20 cellular contexts compared by ENCODE assay signal in genomic region chr15:85452436-85452835, GRCh38.
DNase-seq lines count a peak whose midpoint lies in the region; ATAC-seq and TF ChIP-seq lines count a peak whose summit lies in the region.
"Had no signal": no experiment of that assay in that cellular context is flagged by ENCODE, and none has a peak within 500 bp of the region (broad histone marks: within the 10 kb centered on the region; RNA-seq: fewer than 3 reads in every experiment).

No MANE protein-coding gene starts in this region.

- H3K36me3 Mint-ChIP-seq in CD8-positive, alpha-beta T cell, result peaks cover 26% of the 10 kb centered on the region
- no peaks in the 10 kb centered on the region for H3K36me3 Mint-ChIP-seq in T-helper 17 cell (ENCODE audit: low read depth)
- peaks cover 16 to 42% (median 31%) of the 10 kb centered on the region in 5 donors for H3K36me3 Mint-ChIP-seq in naive thymus-derived CD4-positive, alpha-beta T cell

- H3K27me3 ChIP-seq in CD8-positive, alpha-beta T cell (ENCODE audit: insufficient read depth, low read length), result no peaks in the 10 kb centered on the region
- H3K27me3 ChIP-seq in naive thymus-derived CD4-positive, alpha-beta T cell (ENCODE audit: control insufficient read depth in 2 of 2, insufficient read depth in 2 of 2, low read length in 2 of 2), result no peaks in the 10 kb centered on the region
- H3K27me3 ChIP-seq: MG63 had no signal

- ATAC-seq in CD8-positive, alpha-beta T cell, result no peak
- peak; percentile 35 for ATAC-seq in GM19023 (IDR thresholded peaks at IDR 0.05; ENCODE audit: unreplicated experiment)
- ATAC-seq in T-helper 17 cell, result no peak
- no peak for ATAC-seq in naive thymus-derived CD4-positive, alpha-beta T cell
- ATAC-seq: activated CD4-positive, CD25-positive, alpha-beta regulatory T cell treated with anti-CD3 and anti-CD28 coated beads, Interleukin-2, amount 50 U/mL, for 24 hours had no signal

- no peak overlapping the region for H3K4me3 Mint-ChIP-seq in CD8-positive, alpha-beta T cell
- H3K4me3 Mint-ChIP-seq in T-helper 17 cell, result no peak overlapping the region
- peak overlapping the region in 2 of 10 donors; percentile 24 to 39 for H3K4me3 Mint-ChIP-seq in naive thymus-derived CD4-positive, alpha-beta T cell
- H3K4me3 Mint-ChIP-seq: CD14-positive monocyte had no signal

- POLR2A ChIA-PET in CD8-positive, alpha-beta T cell (lab: Charles Lee), result interaction anchor here (1.2 kb wide), 1 partner anchor 11 kb away, joined by 3 read pairs; no protein-coding TSS in a partner anchor
- POLR2A ChIA-PET in naive thymus-derived CD4-positive, alpha-beta T cell (lab: Charles Lee), result no interaction called here

- H3K4me1 ChIP-seq in CD8-positive, alpha-beta T cell (ENCODE audit: insufficient read depth, low read length), result peaks cover 13% of the 10 kb centered on the region
- peaks cover 0 to 3% of the 10 kb centered on the region in 2 donors for H3K4me1 ChIP-seq in naive thymus-derived CD4-positive, alpha-beta T cell (ENCODE audit: control insufficient read depth in 2 of 2, insufficient read depth in 2 of 2, low read length in 2 of 2)

- peaks cover 66% of the 10 kb centered on the region for H3K4me1 Mint-ChIP-seq in CD8-positive, alpha-beta T cell (ENCODE audit: low read depth)
- peaks cover 39% of the 10 kb centered on the region for H3K4me1 Mint-ChIP-seq in T-helper 17 cell
- H3K4me1 Mint-ChIP-seq in naive thymus-derived CD4-positive, alpha-beta T cell, result peaks cover 21 to 84% (median 68%) of the 10 kb centered on the region in 7 donors

- H3K9me3 ChIP-seq in CD8-positive, alpha-beta T cell (ENCODE audit: low read length), result peaks cover 4% of the 10 kb centered on the region
- H3K9me3 ChIP-seq in T-helper 17 cell (ENCODE audit: control insufficient read depth, low read length, poor library complexity, severe bottlenecking), result no peaks in the 10 kb centered on the region
- peaks cover 0 to 18% (median 0%) of the 10 kb centered on the region in 3 experiments for H3K9me3 ChIP-seq in naive thymus-derived CD4-positive, alpha-beta T cell (ENCODE audit: control insufficient read depth in 2 of 3, low read length in 3 of 3)

- no peaks in the 10 kb centered on the region for H3K27me3 Mint-ChIP-seq in CD8-positive, alpha-beta T cell (ENCODE audit: low read depth)
- no peaks in the 10 kb centered on the region for H3K27me3 Mint-ChIP-seq in T-helper 17 cell
- no peaks in the 10 kb centered on the region for H3K27me3 Mint-ChIP-seq in naive thymus-derived CD4-positive, alpha-beta T cell

- peak overlapping the region; percentile 19 for H3K27ac Mint-ChIP-seq in CD8-positive, alpha-beta T cell
- peak overlapping the region; percentile 44 for H3K27ac Mint-ChIP-seq in T-helper 17 cell
- H3K27ac Mint-ChIP-seq in naive thymus-derived CD4-positive, alpha-beta T cell, result peak overlapping the region in 3 of 9 donors; percentile 4 to 62 (median 39)

- DNase-seq in CD8-positive, alpha-beta T cell, result no peak
- DNase-seq in T-helper 17 cell (no peak), myocyte (ENCODE audit: low read depth) (peak; percentile 66), DMS79 (lab: John Stamatoyannopoulos, UW) (no peak), nucleus accumbens (lab: John Stamatoyannopoulos, UW) (no peak)
- no peak for DNase-seq in naive thymus-derived CD4-positive, alpha-beta T cell
- DNase-seq in stimulated activated CD4-positive, alpha-beta T cell treated with anti-CD3 and anti-CD28 coated beads, Interleukin-4, amount 100 ng/mL, for 1 hour, result no peak
- DNase-seq: activated T-cell treated with anti-CD3 and anti-CD28 coated beads, Interleukin-2, amount 50 U/mL, for 1 hour; cortex of kidney; H7; MG63; midbrain; NCI-H146; NCI-H510A treated with DMSO at 0.1 percent for 48 hours; stimulated activated CD4-positive, alpha-beta T cell treated with anti-CD3 and anti-CD28 coated beads, Interleukin-1b, Interleukin-23, amount 100 ng/mL, for 48 hours; stimulated activated naive CD4-positive, alpha-beta T cell had no signal

- H3K27ac ChIP-seq in CD8-positive, alpha-beta T cell (ENCODE audit: low read depth, low read length), result no peak overlapping the region
- no peak overlapping the region for H3K27ac ChIP-seq in naive thymus-derived CD4-positive, alpha-beta T cell (ENCODE audit: low read depth, low read length)
- H3K27ac ChIP-seq: skin epidermis had no signal

- intact Hi-C loops in CD8-positive, alpha-beta T cell (cut with DNase I, micrococcal nuclease), result loop anchor here in 1 of 2 experiments (2.0 kb wide), 1 partner anchor 24 kb away; no protein-coding TSS in a partner anchor
- intact Hi-C loops in naive thymus-derived CD4-positive, alpha-beta T cell (cut with micrococcal nuclease), result no loop called here

- H3K9me3 Mint-ChIP-seq in CD8-positive, alpha-beta T cell, result peaks cover 28% of the 10 kb centered on the region
- peaks cover 3 to 47% (median 30%) of the 10 kb centered on the region in 11 donors for H3K9me3 Mint-ChIP-seq in naive thymus-derived CD4-positive, alpha-beta T cell

- CTCF ChIA-PET in CD8-positive, alpha-beta T cell (lab: Charles Lee), result interaction anchor here (1.7 kb wide), 1 partner anchor 38 kb away, joined by 4 read pairs; no protein-coding TSS in a partner anchor
- CTCF ChIA-PET in naive thymus-derived CD4-positive, alpha-beta T cell (lab: Charles Lee), result interaction anchor here (0.9 kb wide), 1 partner anchor 164 kb away, joined by 3 read pairs; no protein-coding TSS in a partner anchor

- H3K4me3 ChIP-seq in CD8-positive, alpha-beta T cell (ENCODE audit: low read depth, low read length), result no peak overlapping the region
- no peak overlapping the region for H3K4me3 ChIP-seq in naive thymus-derived CD4-positive, alpha-beta T cell (ENCODE audit: low read length)
- H3K4me3 ChIP-seq: MG63, skin epidermis had no signal

- no peak for TF ChIP-seq CTCF in CD8-positive, alpha-beta T cell (IDR thresholded peaks at IDR 0.05)

- no peaks in the 10 kb centered on the region for H3K36me3 ChIP-seq in CD8-positive, alpha-beta T cell (ENCODE audit: insufficient read depth, low read length)
- H3K36me3 ChIP-seq in naive thymus-derived CD4-positive, alpha-beta T cell (ENCODE audit: control insufficient read depth in 2 of 3, insufficient read depth in 3 of 3, low read length in 3 of 3), result no peaks in the 10 kb centered on the region
- H3K36me3 ChIP-seq: MG63 had no signal
